In genomic region chr17:77320501-77321256, GRCh38 we compare ENCODE assay signal across 8 cellular contexts.
DNase-seq lines count a peak whose midpoint lies in the region; ATAC-seq and TF ChIP-seq lines count a peak whose summit lies in the region.

No MANE protein-coding gene starts in this region.

- ATAC-seq in lung (ENCODE audit: insufficient read depth, low FRiP score) (no peak), HG03039 (IDR thresholded peaks at IDR 0.05; ENCODE audit: unreplicated experiment) (no peak), HG02763 (IDR thresholded peaks at IDR 0.05; ENCODE audit: unreplicated experiment) (no peak)

- WGBS in adrenal gland, 4 donors, result 30 to 37% (median 33%) methylated on average over 15 to 29 of the region's 29 CpGs
- WGBS in lung, 2 donors, result 56 to 63% methylated on average over 29 of the region's 29 CpGs

- H3K36me3 ChIP-seq in adrenal gland (replicated peaks in 1 of 2) (no peaks in the 10 kb centered on the region), lung (ENCODE audit: control insufficient read depth in 2 of 2, insufficient read depth in 2 of 2, low read length in 2 of 2) (no peaks in the 10 kb centered on the region)

- TF ChIP-seq CTCF in adrenal gland (IDR thresholded peaks at IDR 0.05) (no peak), lung (IDR thresholded peaks at IDR 0.05; ENCODE audit: control extremely low read depth, extremely low read depth) (no peak)

- H3K27me3 ChIP-seq in adrenal gland (no peaks in the 10 kb centered on the region), lung (ENCODE audit: control insufficient read depth, insufficient read depth) (no peaks in the 10 kb centered on the region)

- peaks cover 59 to 68% of the 10 kb centered on the region in 2 donors for H3K4me1 ChIP-seq in adrenal gland (replicated peaks in 1 of 2)
- peaks cover 0 to 36% of the 10 kb centered on the region in 2 donors for H3K4me1 ChIP-seq in lung (ENCODE audit: control insufficient read depth in 2 of 2, insufficient read depth in 2 of 2, low read length in 2 of 2)

- TF ChIP-seq POLR2A in adrenal gland (IDR thresholded peaks at IDR 0.05), result peak; percentile 9 to 65

- peak overlapping the region in 3 of 4 donors; percentile 40 to 70 (median 58) for H3K4me3 ChIP-seq in adrenal gland
- H3K4me3 ChIP-seq in lung, result peak overlapping the region; percentile 49

- intact Hi-C loops in adrenal gland (cut with DNase I), result no loop called here

- DNase-seq in Daoy (ENCODE audit: low read depth) (peak; percentile 87), HT1080 (ENCODE audit: low read depth) (peak; percentile 66), adrenal gland (peak in 6 of 7 donors; percentile 76 to 84 (median 80)), lung (ENCODE audit: low spot score) (no peak), DMS79 (lab: John Stamatoyannopoulos, UW) (no peak), activated T-cell treated with anti-CD3 and anti-CD28 coated beads for 4 hours (no peak)

- no peaks in the 10 kb centered on the region for H3K9me3 ChIP-seq in adrenal gland (replicated peaks in 1 of 3)
- no peaks in the 10 kb centered on the region for H3K9me3 ChIP-seq in lung (ENCODE audit: control insufficient read depth in 2 of 2, insufficient read depth in 1 of 2, low read length in 1 of 2)

- peak overlapping the region; percentile 95 to 99 (median 95) for H3K27ac ChIP-seq in adrenal gland
- peak overlapping the region in 1 of 2 donors; percentile 95 for H3K27ac ChIP-seq in lung (ENCODE audit: low read depth in 1 of 2, low read length in 1 of 2)

Comparison
In these comparisons a context has a peak if more than half of its experiments do, and no peak if none do; other contexts are left out.
1. DNase-seq: peak in Daoy (single experiment), HT1080 (single experiment) and adrenal gland (6 of 7); none in lung (single experiment), DMS79 (single experiment) and activated T-cell treated with anti-CD3 and anti-CD28 coated beads for 4 hours (single experiment).